Comparison of ENCODE assay signal across 16 cellular contexts in genomic region chr3:193214445-193214844, GRCh38. TPM values are rescaled to one million over a fixed set of nuclear protein-coding genes. Genes with fewer than 3 reads are reported as not detected.
"Had no signal": no experiment of that assay in that cellular context is flagged by ENCODE, and none has a peak within 500 bp of the region (broad histone marks: within the 10 kb centered on the region; RNA-seq: fewer than 3 reads in every experiment).

No MANE protein-coding gene starts in this region.

- H3K9me3 Mint-ChIP-seq: activated naive CD4-positive, alpha-beta T cell treated with anti-CD3 and anti-CD28 coated beads, Interleukin-2, amount 50 U/mL, for 72 hours; mesothelial cell of epicardium; stimulated activated naive CD8-positive, alpha-beta T cell treated with anti-CD3 and anti-CD28 coated beads, Interleukin-15, amount 100 ng/mL, for 72 hours had no signal

- H3K4me3 ChIP-seq: dorsolateral prefrontal cortex, esophagus squamous epithelium, gastrocnemius medialis, heart right ventricle, testis had no signal

- H3K4me1 Mint-ChIP-seq: mesothelial cell of epicardium; stimulated activated naive CD8-positive, alpha-beta T cell treated with anti-CD3 and anti-CD28 coated beads, Interleukin-15, amount 100 ng/mL, for 72 hours had no signal

- H3K27me3 ChIP-seq: brain microvascular endothelial cell, gastrocnemius medialis, testis had no signal

- H3K9me3 ChIP-seq: esophagus squamous epithelium, gastrocnemius medialis, heart right ventricle, testis had no signal

- ATAC-seq: activated naive CD4-positive, alpha-beta T cell treated with anti-CD3 and anti-CD28 coated beads, Interleukin-2, amount 50 U/mL, for 72 hours; gastrocnemius medialis; heart right ventricle; stimulated activated naive CD8-positive, alpha-beta T cell treated with anti-CD3 and anti-CD28 coated beads, Interleukin-15, amount 100 ng/mL, for 72 hours had no signal

- H3K36me3 Mint-ChIP-seq: activated naive CD4-positive, alpha-beta T cell treated with anti-CD3 and anti-CD28 coated beads, Interleukin-2, amount 50 U/mL, for 72 hours; mesothelial cell of epicardium had no signal

- DNase-seq: activated CD4-positive, alpha-beta T cell treated with anti-CD3 and anti-CD28 coated beads, Interleukin-2, amount 50 U/mL, for 4 hours; activated effector memory CD4-positive, alpha-beta T cell treated with Interleukin-2 at 50 U/mL for 16 hours; activated T-cell treated with anti-CD3 and anti-CD28 coated beads, Interleukin-2, amount 50 U/mL, for 1 hour; brain microvascular endothelial cell; dorsolateral prefrontal cortex; esophagus squamous epithelium; gastrocnemius medialis; heart right ventricle; kidney; retina; stimulated activated CD4-positive, alpha-beta T cell treated with anti-CD3 and anti-CD28 coated beads, Interleukin-4, amount 100 ng/mL, for 24 hours; stimulated activated naive CD8-positive, alpha-beta T cell treated with anti-CD3 and anti-CD28 coated beads, Interleukin-15, amount 100 ng/mL, for 72 hours; testis had no signal

- H3K4me3 Mint-ChIP-seq: mesothelial cell of epicardium; stimulated activated naive CD8-positive, alpha-beta T cell treated with anti-CD3 and anti-CD28 coated beads, Interleukin-15, amount 100 ng/mL, for 72 hours had no signal

- H3K36me3 ChIP-seq: brain microvascular endothelial cell, esophagus squamous epithelium, gastrocnemius medialis, heart right ventricle had no signal

- H3K4me1 ChIP-seq: heart right ventricle, testis had no signal

- H3K27ac Mint-ChIP-seq: activated naive CD4-positive, alpha-beta T cell treated with anti-CD3 and anti-CD28 coated beads, Interleukin-2, amount 50 U/mL, for 72 hours; mesothelial cell of epicardium; stimulated activated naive CD8-positive, alpha-beta T cell treated with anti-CD3 and anti-CD28 coated beads, Interleukin-15, amount 100 ng/mL, for 72 hours had no signal

RNA-seq across cellular contexts. Expression of gene PLAAT1, which starts 26.6 kb away (rescaled TPM):
- total RNA-seq: T-helper 2 cell treated with Interferon-gamma antibody and Interleukin-4, amounts not matched to agents 100 ng/mL and 5 ng/mL, for 36 hours had no signal
